ENCODE assay signal across 16 cellular contexts in the genomic region with DNA sequence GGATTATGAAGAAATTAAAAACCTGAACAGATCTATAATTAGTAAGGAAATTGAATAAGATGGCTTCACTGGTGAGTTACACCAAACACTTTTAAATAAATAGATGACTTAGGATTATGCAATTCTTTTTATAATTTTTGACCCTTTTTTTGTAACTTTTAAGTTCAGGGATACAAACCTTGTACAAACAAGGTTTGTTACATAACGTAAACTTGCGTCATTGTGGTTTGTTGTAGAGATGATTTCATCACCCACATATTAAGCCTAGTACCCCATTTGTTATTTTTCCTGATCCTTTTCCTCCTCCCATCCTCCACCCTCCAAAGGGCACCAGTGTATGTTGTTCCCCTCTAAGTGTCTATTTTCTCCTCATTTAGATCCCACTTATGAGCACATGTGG.
DNase-seq lines count a peak whose midpoint lies in the region; ATAC-seq and TF ChIP-seq lines count a peak whose summit lies in the region.
"Had no signal": no experiment of that assay in that cellular context is flagged by ENCODE, and none has a peak within 500 bp of the region (broad histone marks: within the 10 kb centered on the region; RNA-seq: fewer than 3 reads in every experiment).

No MANE protein-coding gene starts in this region.

- H2AFZ ChIP-seq in GM23248 (no peak overlapping the region), fibroblast of lung (ENCODE audit: low read length) (no peak overlapping the region)

- H3K4me1 ChIP-seq in GM23248 (ENCODE audit: insufficient read depth) (peaks cover 24% of the 10 kb centered on the region), RWPE2 (ENCODE audit: insufficient read depth, poor library complexity, severe bottlenecking) (peaks cover 22% of the 10 kb centered on the region), fibroblast of lung (ENCODE audit: control insufficient read depth, extremely low read depth, insufficient read depth, low read length) (peaks cover 3% of the 10 kb centered on the region)
- H3K4me1 ChIP-seq: BLaER1 treated with 17β-estradiol and CSF1 and Interleukin-3, amounts not matched to agents 10 nM and 100 nM had no signal

- H3K9me3 ChIP-seq in GM23248 (ENCODE audit: low read depth) (no peaks in the 10 kb centered on the region), RWPE2 (ENCODE audit: severe bottlenecking) (peaks cover 4% of the 10 kb centered on the region), fibroblast of lung (ENCODE audit: control insufficient read depth, insufficient read depth, low read depth, low read length) (no peaks in the 10 kb centered on the region)

- intact Hi-C loops in sciatic nerve (cut with DNase I) = no loop called here

- H3K4me2 ChIP-seq in GM23248 (ENCODE audit: unreplicated experiment) = peak overlapping the region; percentile 54
- H3K4me2 ChIP-seq in fibroblast of lung (ENCODE audit: extremely low read depth, insufficient read depth, low read length) = peak overlapping the region; percentile 15
- H3K4me2 ChIP-seq: BLaER1 treated with 17β-estradiol and CSF1 and Interleukin-3, amounts not matched to agents 10 nM and 100 nM had no signal

- H3F3A ChIP-seq in GM23248 (ENCODE audit: insufficient read depth) = peaks cover 23% of the 10 kb centered on the region

- WGBS in GM23248 (ENCODE audit: low coverage in 1 of 2, low lambda C conversion rate in 2 of 2, missing lambda C conversion rate in 2 of 2), 2 experiments = 25 to 39% methylated on average over 2 of the region's 2 CpGs

- peak overlapping the region; percentile 90 for H3K27ac ChIP-seq in GM23248
- H3K27ac ChIP-seq in RWPE2 (ENCODE audit: poor library complexity, severe bottlenecking) = peak overlapping the region; percentile 54
- peak overlapping the region; percentile 34 for H3K27ac ChIP-seq in fibroblast of lung (ENCODE audit: insufficient read depth, low read length)
- H3K27ac ChIP-seq: BLaER1 treated with 17β-estradiol and CSF1 and Interleukin-3, amounts not matched to agents 10 nM and 100 nM had no signal

- no peaks in the 10 kb centered on the region for H3K9me2 ChIP-seq in GM23248 (ENCODE audit: insufficient read depth)

- no peaks in the 10 kb centered on the region for H4K20me1 ChIP-seq in GM23248 (ENCODE audit: insufficient read depth)
- H4K20me1 ChIP-seq in fibroblast of lung (ENCODE audit: control insufficient read depth, extremely low read depth, insufficient read depth, low read length) = no peaks in the 10 kb centered on the region
- H4K20me1 ChIP-seq: BLaER1 treated with 17β-estradiol and CSF1 and Interleukin-3, amounts not matched to agents 10 nM and 100 nM had no signal

- H3K4me3 ChIP-seq in GM23248 (no peak overlapping the region), RWPE2 (ENCODE audit: severe bottlenecking) (no peak overlapping the region), fibroblast of lung (replicated peaks in 1 of 4; ENCODE audit: control extremely low read depth in 1 of 4, insufficient read depth in 1 of 4, low read depth in 3 of 4, low read length in 4 of 4) (no peak overlapping the region)
- H3K4me3 ChIP-seq: BLaER1 treated with 17β-estradiol and CSF1 and Interleukin-3, amounts not matched to agents 10 nM and 100 nM had no signal

- DNase-seq in GM23248 (peak; percentile 84), RWPE2 (ENCODE audit: low spot score) (no peak), fibroblast of lung (ENCODE audit: low read depth in 2 of 2) (peak; percentile 57 to 97), sciatic nerve (ENCODE audit: low spot score) (no peak), NCI-H187 (lab: John Stamatoyannopoulos, UW) (no peak), NCI-H2196 treated with DMSO at 0.1 percent for 48 hours (lab: John Stamatoyannopoulos, UW; ENCODE audit: unreplicated experiment) (no peak)
- DNase-seq: activated CD4-positive, alpha-beta T cell treated with anti-CD3 and anti-CD28 coated beads, Interleukin-2, amount 10 ng/mL, durations not matched to agents 24 days and 14 days; activated T-cell treated with anti-CD3 and anti-CD28 coated beads, Interleukin-2, amount 50 U/mL, for 24 hours; amygdala; DND-41; NCI-H524 treated with DMSO at 0.1 percent for 48 hours; RPMI8226; stimulated activated CD4-positive, alpha-beta T cell treated with anti-CD3 and anti-CD28 coated beads, Interleukin-15, amount 100 ng/mL, for 24 hours had no signal

- peak overlapping the region; percentile 33 for H3K9ac ChIP-seq in GM23248
- no peak overlapping the region for H3K9ac ChIP-seq in fibroblast of lung (ENCODE audit: insufficient read depth, low read length)
- H3K9ac ChIP-seq: BLaER1 treated with 17β-estradiol and CSF1 and Interleukin-3, amounts not matched to agents 10 nM and 100 nM had no signal

- in situ Hi-C loops in GM23248 (cut with MboI) = no loop called here

- H3K27me3 ChIP-seq in GM23248 (replicated peaks; ENCODE audit: insufficient read depth) = no peaks in the 10 kb centered on the region
- H3K27me3 ChIP-seq in RWPE2 (ENCODE audit: insufficient read depth, poor library complexity, severe bottlenecking) = no peaks in the 10 kb centered on the region
- H3K27me3 ChIP-seq in fibroblast of lung (ENCODE audit: control insufficient read depth, insufficient read depth, low read length) = no peaks in the 10 kb centered on the region
- H3K27me3 ChIP-seq: BLaER1 treated with 17β-estradiol and CSF1 and Interleukin-3, amounts not matched to agents 10 nM and 100 nM had no signal

- H3K79me2 ChIP-seq in GM23248 (ENCODE audit: insufficient read depth) = no peaks in the 10 kb centered on the region
- H3K79me2 ChIP-seq in fibroblast of lung (ENCODE audit: control insufficient read depth, insufficient read depth, low read length) = no peaks in the 10 kb centered on the region

- TF ChIP-seq CTCF in RWPE2 (IDR thresholded peaks at IDR 0.05; ENCODE audit: poor library complexity, severe bottlenecking) (no peak), fibroblast of lung (conservative IDR thresholded peaks at IDR 0.05 in 1 of 2, IDR thresholded peaks at IDR 0.05 in 1 of 2; ENCODE audit: low read depth in 1 of 2, low read length in 2 of 2) (no peak)

- peak; percentile 60 for ATAC-seq in RWPE2 (ENCODE audit: low read depth)
- peak; percentile 64 for ATAC-seq in sciatic nerve
- ATAC-seq in GM18517 (IDR thresholded peaks at IDR 0.05; ENCODE audit: unreplicated experiment) = no peak
- no peak for ATAC-seq in GM21723 (IDR thresholded peaks at IDR 0.05; ENCODE audit: unreplicated experiment)

- H3K36me3 ChIP-seq in GM23248 (ENCODE audit: low read depth) (no peaks in the 10 kb centered on the region), RWPE2 (ENCODE audit: low read depth) (no peaks in the 10 kb centered on the region), fibroblast of lung (ENCODE audit: control insufficient read depth, insufficient read depth, low read length) (no peaks in the 10 kb centered on the region)
- H3K36me3 ChIP-seq: BLaER1 treated with 17β-estradiol and CSF1 and Interleukin-3, amounts not matched to agents 10 nM and 100 nM had no signal

Comparison
In these comparisons a context has a peak if more than half of its experiments do, and no peak if none do; other contexts are left out.
1. DNase-seq: peak in GM23248 (single experiment) and fibroblast of lung (2 of 2); none in RWPE2 (single experiment), sciatic nerve (single experiment), NCI-H187 (0 of 2) and NCI-H2196 treated with DMSO at 0.1 percent for 48 hours (single experiment).
2. H3K27ac ChIP-seq: peak in every context shown above with its lines; median percentile 90 in GM23248; 54 in RWPE2; 34 in fibroblast of lung.
3. ATAC-seq: peak in RWPE2 (single experiment) and sciatic nerve (single experiment); none in GM18517 (single experiment) and GM21723 (single experiment).